Comparison of ENCODE assay signal across 24 cellular contexts in genomic region chr14:92464716-92465115, GRCh38. TPM values are rescaled to one million over a fixed set of nuclear protein-coding genes. Genes with fewer than 3 reads are reported as not detected.
A peak's percentile ranks its signal among the peaks of the same experiment; 100 is the strongest.
DNase-seq lines count a peak whose midpoint lies in the region; ATAC-seq, FAIRE-seq and TF ChIP-seq lines count a peak whose summit lies in the region.
"Had no signal": no experiment of that assay in that cellular context is flagged by ENCODE, and none has a peak within 500 bp of the region (broad histone marks: within the 10 kb centered on the region; RNA-seq: fewer than 3 reads in every experiment).

No MANE protein-coding gene starts in this region.

- no peaks in the 10 kb centered on the region for H3K27me3 ChIP-seq in spleen (replicated peaks in 1 of 7)

- TF ChIP-seq CTCF in spleen (IDR thresholded peaks at IDR 0.05 in 8 of 11, conservative IDR thresholded peaks at IDR 0.05 in 3 of 11) = no peak

- WGBS in spleen, 5 donors = 92 to 95% (median 93%) methylated on average over 9 of the region's 9 CpGs

- TF ChIP-seq POLR2A in spleen (IDR thresholded peaks at IDR 0.05) (no peak), GM12892 (IDR thresholded peaks at IDR 0.05; ENCODE audit: low read depth, low read length) (no peak)

- peak; percentile 43 for DNase-seq in activated CD8-positive, alpha-beta memory T cell treated with anti-CD3 and anti-CD28 coated beads for 24 hours
- no peak for DNase-seq in activated CD8-positive, alpha-beta memory T cell treated with anti-CD3 and anti-CD28 coated beads, Interleukin-2, amount 50 U/mL, for 4 hours
- DNase-seq in islet precursor cell = peak; percentile 35
- DNase-seq in spleen = peak; percentile 58
- no peak for DNase-seq in GM12892 (ENCODE audit: insufficient read length)
- no peak for DNase-seq in natural killer cell treated with Interleukin-12 subunit alpha and Interleukin-12 subunit beta and Interleukin-15 and Interleukin-18, amount 100 ng/mL, for 72 hours (ENCODE audit: low spot score)
- DNase-seq in G401 (ENCODE audit: low spot score) = no peak
- DNase-seq: BE2C, Calu3, DND-41, GM23248, MV-4-11, NCI-H1105, NCI-H1436 treated with DMSO at 0.1 percent for 48 hours, NCI-H187 treated with DMSO at 0.1 percent for 48 hours, NCI-H2171 treated with DMSO at 0.1 percent for 48 hours, NCI-H524, NCI-H774 had no signal

- H3K9me3 ChIP-seq in spleen = peaks cover 0 to 24% (median 14%) of the 10 kb centered on the region in 8 donors
- H3K9me3 ChIP-seq: BE2C had no signal

- H3K4me3 Mint-ChIP-seq in natural killer cell treated with Interleukin-12 subunit alpha and Interleukin-12 subunit beta and Interleukin-15 and Interleukin-18, amount 100 ng/mL, for 72 hours = no peak overlapping the region
- H3K4me3 Mint-ChIP-seq: H9 had no signal

- peaks cover 5% of the 10 kb centered on the region for H3K9me3 Mint-ChIP-seq in natural killer cell treated with Interleukin-12 subunit alpha and Interleukin-12 subunit beta and Interleukin-15 and Interleukin-18, amount 100 ng/mL, for 72 hours

- peaks cover 10 to 69% (median 48%) of the 10 kb centered on the region in 6 donors for H3K4me1 ChIP-seq in spleen
- H3K4me1 ChIP-seq: BE2C had no signal

- no peaks in the 10 kb centered on the region for H3K27me3 Mint-ChIP-seq in natural killer cell treated with Interleukin-12 subunit alpha and Interleukin-12 subunit beta and Interleukin-15 and Interleukin-18, amount 100 ng/mL, for 72 hours

- H3K36me3 Mint-ChIP-seq in natural killer cell treated with Interleukin-12 subunit alpha and Interleukin-12 subunit beta and Interleukin-15 and Interleukin-18, amount 100 ng/mL, for 72 hours = peaks cover 8% of the 10 kb centered on the region

- H3K27ac ChIP-seq in spleen = peak overlapping the region in 3 of 8 donors; percentile 55 to 75 (median 73)
- H3K27ac ChIP-seq: 22Rv1, GM23248 had no signal

- intact Hi-C loops in spleen (cut with DNase I; ENCODE audit: low total_unique reads) = no loop called here

- in situ Hi-C loops in G401 (cut with HindIII; ENCODE audit: low sequenced_read_pairs) = no loop called here

- no peaks in the 10 kb centered on the region for H3K36me3 ChIP-seq in spleen
- H3K36me3 ChIP-seq: BE2C had no signal

- no peak overlapping the region for H3K4me3 ChIP-seq in spleen
- H3K4me3 ChIP-seq: GM23248, K562 had no signal

- no peak for ATAC-seq in natural killer cell treated with Interleukin-12 subunit alpha and Interleukin-12 subunit beta and Interleukin-15 and Interleukin-18, amount 100 ng/mL, for 72 hours
- ATAC-seq: HepG2, K562 had no signal

- peaks cover 39 to 41% of the 10 kb centered on the region in 2 donors for H3K4me1 Mint-ChIP-seq in natural killer cell treated with Interleukin-12 subunit alpha and Interleukin-12 subunit beta and Interleukin-15 and Interleukin-18, amount 100 ng/mL, for 72 hours (ENCODE audit: low read depth in 2 of 2)

- FAIRE-seq in GM12892 (lab: Jason Lieb, UNC) = no peak
- FAIRE-seq: GM18507, HepG2, K562, RCC 7860 had no signal

- H3K27ac Mint-ChIP-seq in natural killer cell treated with Interleukin-12 subunit alpha and Interleukin-12 subunit beta and Interleukin-15 and Interleukin-18, amount 100 ng/mL, for 72 hours = peak overlapping the region in 1 of 2 donors; percentile 96
- H3K27ac Mint-ChIP-seq: H9 had no signal

RNA-seq across cellular contexts. Expression of gene RIN3, which starts 48.9 kb away (rescaled TPM):
- 100 to 1,000 TPM in 2 of 7 donors, 10 to 100 TPM in 5; 65.4 to 117 (median 95.4) TPM for total RNA-seq in spleen
- 10 to 100 TPM; 17.2 to 28.8 (median 22.9) TPM for polyA plus RNA-seq in spleen
- 9.4 TPM for polyA plus RNA-seq in GM12892 (2012; ENCODE audit: missing spikeins)
- total RNA-seq in natural killer cell treated with Interleukin-12 subunit alpha and Interleukin-12 subunit beta and Interleukin-15 and Interleukin-18, amount 100 ng/mL, for 72 hours = 100 to 1,000 TPM; 151 to 202 TPM
- 0.18 and 0.85 TPM in 2 replicates for total RNA-seq in G401 (2014; rRNA removed; shearing (Covaris generic))

Comparison
In these comparisons a context has a peak if more than half of its experiments do, and no peak if none do; other contexts are left out.
1. DNase-seq: peak in activated CD8-positive, alpha-beta memory T cell treated with anti-CD3 and anti-CD28 coated beads for 24 hours (single experiment), islet precursor cell (single experiment) and spleen (single experiment); none in activated CD8-positive, alpha-beta memory T cell treated with anti-CD3 and anti-CD28 coated beads, Interleukin-2, amount 50 U/mL, for 4 hours (single experiment), GM12892 (single experiment), natural killer cell treated with Interleukin-12 subunit alpha and Interleukin-12 subunit beta and Interleukin-15 and Interleukin-18, amount 100 ng/mL, for 72 hours (single experiment) and G401 (single experiment).
2. RNA of gene RIN3, which starts 48.9 kb away (total RNA-seq): 151 to 202 TPM in natural killer cell treated with Interleukin-12 subunit alpha and Interleukin-12 subunit beta and Interleukin-15 and Interleukin-18, amount 100 ng/mL, for 72 hours and 65.4 to 117 TPM in spleen; 0.18 to 0.85 TPM in G401; every median in the first group is over 10 times any median in the second.